ENCODE assay signal across 1 cellular context in the genomic region with DNA sequence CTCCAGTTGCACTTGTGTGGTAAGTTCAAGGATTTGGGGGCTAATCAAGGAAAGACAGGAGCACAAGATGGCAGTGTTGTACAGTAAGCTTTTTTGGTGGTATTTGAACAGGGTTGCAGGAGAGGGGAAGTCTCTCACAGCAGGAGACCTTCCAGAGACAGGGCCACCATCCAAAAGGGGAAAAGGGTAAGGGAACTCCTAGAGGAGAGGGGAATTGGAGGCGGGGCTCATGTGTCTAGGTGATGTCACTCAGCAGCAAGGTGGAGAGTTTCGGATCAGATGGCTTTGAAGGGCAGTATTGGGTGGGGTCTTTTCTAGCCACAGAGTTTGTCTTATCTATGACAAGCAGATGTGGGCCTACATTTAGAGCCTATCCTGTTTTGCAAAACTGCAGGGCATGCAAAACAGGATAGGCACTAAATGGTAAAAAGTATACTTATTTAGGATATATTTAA.
TF ChIP-seq lines count a peak whose summit lies in the region.

No MANE protein-coding gene starts in this region.

TF ChIP-seq in K562, 482 proteins besides CTCF, POLR2A, EP300 and RAD21 (continued from another document and continues in another):
- TF ChIP-seq MAFK (IDR thresholded peaks at IDR 0.05; ENCODE audit: low read length) = peak; percentile 44; the same call in 1 of the 2 replicates
- no peak for TF ChIP-seq PRPF4 (IDR thresholded peaks at IDR 0.05; ENCODE audit: insufficient read depth, low read depth, low read length, poor library complexity, severe bottlenecking)
- no peak for TF ChIP-seq ZKSCAN3 (CRISPR knock-in tag; IDR thresholded peaks at IDR 0.05)
- TF ChIP-seq U2AF1 (optimal IDR thresholded peaks at IDR 0.05; ENCODE audit: low read depth, low read length) = no peak
- TF ChIP-seq HCFC1 (IDR thresholded peaks at IDR 0.05; ENCODE audit: low read depth, low read length) = no peak
- TF ChIP-seq KDM4B (IDR thresholded peaks at IDR 0.05; ENCODE audit: borderline replicate concordance in 2 of 2, low read depth in 1 of 2) = no peak
- TF ChIP-seq, protein P1, sequence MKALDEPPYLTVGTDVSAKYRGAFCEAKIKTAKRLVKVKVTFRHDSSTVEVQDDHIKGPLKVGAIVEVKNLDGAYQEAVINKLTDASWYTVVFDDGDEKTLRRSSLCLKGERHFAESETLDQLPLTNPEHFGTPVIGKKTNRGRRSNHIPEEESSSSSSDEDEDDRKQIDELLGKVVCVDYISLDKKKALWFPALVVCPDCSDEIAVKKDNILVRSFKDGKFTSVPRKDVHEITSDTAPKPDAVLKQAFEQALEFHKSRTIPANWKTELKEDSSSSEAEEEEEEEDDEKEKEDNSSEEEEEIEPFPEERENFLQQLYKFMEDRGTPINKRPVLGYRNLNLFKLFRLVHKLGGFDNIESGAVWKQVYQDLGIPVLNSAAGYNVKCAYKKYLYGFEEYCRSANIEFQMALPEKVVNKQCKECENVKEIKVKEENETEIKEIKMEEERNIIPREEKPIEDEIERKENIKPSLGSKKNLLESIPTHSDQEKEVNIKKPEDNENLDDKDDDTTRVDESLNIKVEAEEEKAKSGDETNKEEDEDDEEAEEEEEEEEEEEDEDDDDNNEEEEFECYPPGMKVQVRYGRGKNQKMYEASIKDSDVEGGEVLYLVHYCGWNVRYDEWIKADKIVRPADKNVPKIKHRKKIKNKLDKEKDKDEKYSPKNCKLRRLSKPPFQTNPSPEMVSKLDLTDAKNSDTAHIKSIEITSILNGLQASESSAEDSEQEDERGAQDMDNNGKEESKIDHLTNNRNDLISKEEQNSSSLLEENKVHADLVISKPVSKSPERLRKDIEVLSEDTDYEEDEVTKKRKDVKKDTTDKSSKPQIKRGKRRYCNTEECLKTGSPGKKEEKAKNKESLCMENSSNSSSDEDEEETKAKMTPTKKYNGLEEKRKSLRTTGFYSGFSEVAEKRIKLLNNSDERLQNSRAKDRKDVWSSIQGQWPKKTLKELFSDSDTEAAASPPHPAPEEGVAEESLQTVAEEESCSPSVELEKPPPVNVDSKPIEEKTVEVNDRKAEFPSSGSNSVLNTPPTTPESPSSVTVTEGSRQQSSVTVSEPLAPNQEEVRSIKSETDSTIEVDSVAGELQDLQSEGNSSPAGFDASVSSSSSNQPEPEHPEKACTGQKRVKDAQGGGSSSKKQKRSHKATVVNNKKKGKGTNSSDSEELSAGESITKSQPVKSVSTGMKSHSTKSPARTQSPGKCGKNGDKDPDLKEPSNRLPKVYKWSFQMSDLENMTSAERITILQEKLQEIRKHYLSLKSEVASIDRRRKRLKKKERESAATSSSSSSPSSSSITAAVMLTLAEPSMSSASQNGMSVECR (CRISPR knock-in tag; IDR thresholded peaks at IDR 0.05) = no peak
- no peak for TF ChIP-seq MYBL2 (IDR thresholded peaks at IDR 0.05; ENCODE audit: low read depth)
- no peak for TF ChIP-seq MYBL2 (CRISPR knock-in tag; IDR thresholded peaks at IDR 0.05; ENCODE audit: borderline replicate concordance)
- TF ChIP-seq GABPB2 (CRISPR knock-in tag; conservative IDR thresholded peaks at IDR 0.05) = no peak
- TF ChIP-seq ZNF696 (CRISPR knock-in tag; conservative IDR thresholded peaks at IDR 0.05) = no peak
- no peak for TF ChIP-seq SETDB1 (IDR thresholded peaks at IDR 0.05; ENCODE audit: low read length)
- TF ChIP-seq ZNF217 (CRISPR knock-in tag; IDR thresholded peaks at IDR 0.05) = no peak
- TF ChIP-seq, protein P2, sequence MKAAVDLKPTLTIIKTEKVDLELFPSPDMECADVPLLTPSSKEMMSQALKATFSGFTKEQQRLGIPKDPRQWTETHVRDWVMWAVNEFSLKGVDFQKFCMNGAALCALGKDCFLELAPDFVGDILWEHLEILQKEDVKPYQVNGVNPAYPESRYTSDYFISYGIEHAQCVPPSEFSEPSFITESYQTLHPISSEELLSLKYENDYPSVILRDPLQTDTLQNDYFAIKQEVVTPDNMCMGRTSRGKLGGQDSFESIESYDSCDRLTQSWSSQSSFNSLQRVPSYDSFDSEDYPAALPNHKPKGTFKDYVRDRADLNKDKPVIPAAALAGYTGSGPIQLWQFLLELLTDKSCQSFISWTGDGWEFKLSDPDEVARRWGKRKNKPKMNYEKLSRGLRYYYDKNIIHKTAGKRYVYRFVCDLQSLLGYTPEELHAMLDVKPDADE (conservative IDR thresholded peaks at IDR 0.05; ENCODE audit: control insufficient read depth, low read depth, low read length) = no peak
- no peak for TF ChIP-seq SAP30 (IDR thresholded peaks at IDR 0.05; ENCODE audit: borderline replicate concordance, insufficient read depth, low read depth, low read length, poor library complexity, severe bottlenecking)
- peak; percentile 17 for TF ChIP-seq TAF9B (IDR thresholded peaks at IDR 0.05; ENCODE audit: partially characterized antibody)
- TF ChIP-seq, protein P3, sequence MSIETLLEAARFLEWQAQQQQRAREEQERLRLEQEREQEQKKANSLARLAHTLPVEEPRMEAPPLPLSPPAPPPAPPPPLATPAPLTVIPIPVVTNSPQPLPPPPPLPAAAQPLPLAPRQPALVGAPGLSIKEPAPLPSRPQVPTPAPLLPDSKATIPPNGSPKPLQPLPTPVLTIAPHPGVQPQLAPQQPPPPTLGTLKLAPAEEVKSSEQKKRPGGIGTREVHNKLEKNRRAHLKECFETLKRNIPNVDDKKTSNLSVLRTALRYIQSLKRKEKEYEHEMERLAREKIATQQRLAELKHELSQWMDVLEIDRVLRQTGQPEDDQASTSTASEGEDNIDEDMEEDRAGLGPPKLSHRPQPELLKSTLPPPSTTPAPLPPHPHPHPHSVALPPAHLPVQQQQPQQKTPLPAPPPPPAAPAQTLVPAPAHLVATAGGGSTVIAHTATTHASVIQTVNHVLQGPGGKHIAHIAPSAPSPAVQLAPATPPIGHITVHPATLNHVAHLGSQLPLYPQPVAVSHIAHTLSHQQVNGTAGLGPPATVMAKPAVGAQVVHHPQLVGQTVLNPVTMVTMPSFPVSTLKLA (conservative IDR thresholded peaks at IDR 0.05) = no peak
- no peak for TF ChIP-seq ZNF699 (CRISPR knock-in tag; IDR thresholded peaks at IDR 0.05; ENCODE audit: insufficient replicate concordance)
- TF ChIP-seq NFE2L1 (tag; IDR thresholded peaks at IDR 0.05; ENCODE audit: borderline replicate concordance, low read depth) = no peak
- TF ChIP-seq ZNF436 (CRISPR knock-in tag; IDR thresholded peaks at IDR 0.05) = no peak
- TF ChIP-seq KLF10 (CRISPR knock-in tag; IDR thresholded peaks at IDR 0.05) = no peak
- TF ChIP-seq FIP1L1 (IDR thresholded peaks at IDR 0.05; ENCODE audit: low read depth, low read length, poor library complexity, severe bottlenecking) = no peak
- peak; percentile 82 for TF ChIP-seq ZEB2 (IDR thresholded peaks at IDR 0.05)
- peak; percentile 82; the same call in 1 of the 2 replicates for TF ChIP-seq ESRRA (IDR thresholded peaks at IDR 0.05; ENCODE audit: borderline replicate concordance, low read depth)
- peak; percentile 95 for TF ChIP-seq SMARCA4 (IDR thresholded peaks at IDR 0.05)
- TF ChIP-seq RB1 (IDR thresholded peaks at IDR 0.05; ENCODE audit: low read depth) = 0 out of 2 replicates have a peak, but pooled peaks have one; percentile 19
- no peak for TF ChIP-seq ZNF644 (tag; IDR thresholded peaks at IDR 0.05; ENCODE audit: low read depth)
- TF ChIP-seq, protein P4, sequence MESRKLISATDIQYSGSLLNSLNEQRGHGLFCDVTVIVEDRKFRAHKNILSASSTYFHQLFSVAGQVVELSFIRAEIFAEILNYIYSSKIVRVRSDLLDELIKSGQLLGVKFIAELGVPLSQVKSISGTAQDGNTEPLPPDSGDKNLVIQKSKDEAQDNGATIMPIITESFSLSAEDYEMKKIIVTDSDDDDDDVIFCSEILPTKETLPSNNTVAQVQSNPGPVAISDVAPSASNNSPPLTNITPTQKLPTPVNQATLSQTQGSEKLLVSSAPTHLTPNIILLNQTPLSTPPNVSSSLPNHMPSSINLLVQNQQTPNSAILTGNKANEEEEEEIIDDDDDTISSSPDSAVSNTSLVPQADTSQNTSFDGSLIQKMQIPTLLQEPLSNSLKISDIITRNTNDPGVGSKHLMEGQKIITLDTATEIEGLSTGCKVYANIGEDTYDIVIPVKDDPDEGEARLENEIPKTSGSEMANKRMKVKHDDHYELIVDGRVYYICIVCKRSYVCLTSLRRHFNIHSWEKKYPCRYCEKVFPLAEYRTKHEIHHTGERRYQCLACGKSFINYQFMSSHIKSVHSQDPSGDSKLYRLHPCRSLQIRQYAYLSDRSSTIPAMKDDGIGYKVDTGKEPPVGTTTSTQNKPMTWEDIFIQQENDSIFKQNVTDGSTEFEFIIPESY (CRISPR knock-in tag; IDR thresholded peaks at IDR 0.05) = no peak
- no peak for TF ChIP-seq MECOM (CRISPR knock-in tag; IDR thresholded peaks at IDR 0.05)
- TF ChIP-seq, protein P5, sequence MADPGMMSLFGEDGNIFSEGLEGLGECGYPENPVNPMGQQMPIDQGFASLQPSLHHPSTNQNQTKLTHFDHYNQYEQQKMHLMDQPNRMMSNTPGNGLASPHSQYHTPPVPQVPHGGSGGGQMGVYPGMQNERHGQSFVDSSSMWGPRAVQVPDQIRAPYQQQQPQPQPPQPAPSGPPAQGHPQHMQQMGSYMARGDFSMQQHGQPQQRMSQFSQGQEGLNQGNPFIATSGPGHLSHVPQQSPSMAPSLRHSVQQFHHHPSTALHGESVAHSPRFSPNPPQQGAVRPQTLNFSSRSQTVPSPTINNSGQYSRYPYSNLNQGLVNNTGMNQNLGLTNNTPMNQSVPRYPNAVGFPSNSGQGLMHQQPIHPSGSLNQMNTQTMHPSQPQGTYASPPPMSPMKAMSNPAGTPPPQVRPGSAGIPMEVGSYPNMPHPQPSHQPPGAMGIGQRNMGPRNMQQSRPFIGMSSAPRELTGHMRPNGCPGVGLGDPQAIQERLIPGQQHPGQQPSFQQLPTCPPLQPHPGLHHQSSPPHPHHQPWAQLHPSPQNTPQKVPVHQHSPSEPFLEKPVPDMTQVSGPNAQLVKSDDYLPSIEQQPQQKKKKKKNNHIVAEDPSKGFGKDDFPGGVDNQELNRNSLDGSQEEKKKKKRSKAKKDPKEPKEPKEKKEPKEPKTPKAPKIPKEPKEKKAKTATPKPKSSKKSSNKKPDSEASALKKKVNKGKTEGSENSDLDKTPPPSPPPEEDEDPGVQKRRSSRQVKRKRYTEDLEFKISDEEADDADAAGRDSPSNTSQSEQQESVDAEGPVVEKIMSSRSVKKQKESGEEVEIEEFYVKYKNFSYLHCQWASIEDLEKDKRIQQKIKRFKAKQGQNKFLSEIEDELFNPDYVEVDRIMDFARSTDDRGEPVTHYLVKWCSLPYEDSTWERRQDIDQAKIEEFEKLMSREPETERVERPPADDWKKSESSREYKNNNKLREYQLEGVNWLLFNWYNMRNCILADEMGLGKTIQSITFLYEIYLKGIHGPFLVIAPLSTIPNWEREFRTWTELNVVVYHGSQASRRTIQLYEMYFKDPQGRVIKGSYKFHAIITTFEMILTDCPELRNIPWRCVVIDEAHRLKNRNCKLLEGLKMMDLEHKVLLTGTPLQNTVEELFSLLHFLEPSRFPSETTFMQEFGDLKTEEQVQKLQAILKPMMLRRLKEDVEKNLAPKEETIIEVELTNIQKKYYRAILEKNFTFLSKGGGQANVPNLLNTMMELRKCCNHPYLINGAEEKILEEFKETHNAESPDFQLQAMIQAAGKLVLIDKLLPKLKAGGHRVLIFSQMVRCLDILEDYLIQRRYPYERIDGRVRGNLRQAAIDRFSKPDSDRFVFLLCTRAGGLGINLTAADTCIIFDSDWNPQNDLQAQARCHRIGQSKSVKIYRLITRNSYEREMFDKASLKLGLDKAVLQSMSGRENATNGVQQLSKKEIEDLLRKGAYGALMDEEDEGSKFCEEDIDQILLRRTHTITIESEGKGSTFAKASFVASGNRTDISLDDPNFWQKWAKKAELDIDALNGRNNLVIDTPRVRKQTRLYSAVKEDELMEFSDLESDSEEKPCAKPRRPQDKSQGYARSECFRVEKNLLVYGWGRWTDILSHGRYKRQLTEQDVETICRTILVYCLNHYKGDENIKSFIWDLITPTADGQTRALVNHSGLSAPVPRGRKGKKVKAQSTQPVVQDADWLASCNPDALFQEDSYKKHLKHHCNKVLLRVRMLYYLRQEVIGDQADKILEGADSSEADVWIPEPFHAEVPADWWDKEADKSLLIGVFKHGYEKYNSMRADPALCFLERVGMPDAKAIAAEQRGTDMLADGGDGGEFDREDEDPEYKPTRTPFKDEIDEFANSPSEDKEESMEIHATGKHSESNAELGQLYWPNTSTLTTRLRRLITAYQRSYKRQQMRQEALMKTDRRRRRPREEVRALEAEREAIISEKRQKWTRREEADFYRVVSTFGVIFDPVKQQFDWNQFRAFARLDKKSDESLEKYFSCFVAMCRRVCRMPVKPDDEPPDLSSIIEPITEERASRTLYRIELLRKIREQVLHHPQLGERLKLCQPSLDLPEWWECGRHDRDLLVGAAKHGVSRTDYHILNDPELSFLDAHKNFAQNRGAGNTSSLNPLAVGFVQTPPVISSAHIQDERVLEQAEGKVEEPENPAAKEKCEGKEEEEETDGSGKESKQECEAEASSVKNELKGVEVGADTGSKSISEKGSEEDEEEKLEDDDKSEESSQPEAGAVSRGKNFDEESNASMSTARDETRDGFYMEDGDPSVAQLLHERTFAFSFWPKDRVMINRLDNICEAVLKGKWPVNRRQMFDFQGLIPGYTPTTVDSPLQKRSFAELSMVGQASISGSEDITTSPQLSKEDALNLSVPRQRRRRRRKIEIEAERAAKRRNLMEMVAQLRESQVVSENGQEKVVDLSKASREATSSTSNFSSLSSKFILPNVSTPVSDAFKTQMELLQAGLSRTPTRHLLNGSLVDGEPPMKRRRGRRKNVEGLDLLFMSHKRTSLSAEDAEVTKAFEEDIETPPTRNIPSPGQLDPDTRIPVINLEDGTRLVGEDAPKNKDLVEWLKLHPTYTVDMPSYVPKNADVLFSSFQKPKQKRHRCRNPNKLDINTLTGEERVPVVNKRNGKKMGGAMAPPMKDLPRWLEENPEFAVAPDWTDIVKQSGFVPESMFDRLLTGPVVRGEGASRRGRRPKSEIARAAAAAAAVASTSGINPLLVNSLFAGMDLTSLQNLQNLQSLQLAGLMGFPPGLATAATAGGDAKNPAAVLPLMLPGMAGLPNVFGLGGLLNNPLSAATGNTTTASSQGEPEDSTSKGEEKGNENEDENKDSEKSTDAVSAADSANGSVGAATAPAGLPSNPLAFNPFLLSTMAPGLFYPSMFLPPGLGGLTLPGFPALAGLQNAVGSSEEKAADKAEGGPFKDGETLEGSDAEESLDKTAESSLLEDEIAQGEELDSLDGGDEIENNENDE (IDR thresholded peaks at IDR 0.05; ENCODE audit: low read depth, low read length) = no peak
- TF ChIP-seq, protein P6, sequence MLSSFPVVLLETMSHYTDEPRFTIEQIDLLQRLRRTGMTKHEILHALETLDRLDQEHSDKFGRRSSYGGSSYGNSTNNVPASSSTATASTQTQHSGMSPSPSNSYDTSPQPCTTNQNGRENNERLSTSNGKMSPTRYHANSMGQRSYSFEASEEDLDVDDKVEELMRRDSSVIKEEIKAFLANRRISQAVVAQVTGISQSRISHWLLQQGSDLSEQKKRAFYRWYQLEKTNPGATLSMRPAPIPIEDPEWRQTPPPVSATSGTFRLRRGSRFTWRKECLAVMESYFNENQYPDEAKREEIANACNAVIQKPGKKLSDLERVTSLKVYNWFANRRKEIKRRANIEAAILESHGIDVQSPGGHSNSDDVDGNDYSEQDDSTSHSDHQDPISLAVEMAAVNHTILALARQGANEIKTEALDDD (IDR thresholded peaks at IDR 0.05) = no peak
- TF ChIP-seq, protein P7, sequence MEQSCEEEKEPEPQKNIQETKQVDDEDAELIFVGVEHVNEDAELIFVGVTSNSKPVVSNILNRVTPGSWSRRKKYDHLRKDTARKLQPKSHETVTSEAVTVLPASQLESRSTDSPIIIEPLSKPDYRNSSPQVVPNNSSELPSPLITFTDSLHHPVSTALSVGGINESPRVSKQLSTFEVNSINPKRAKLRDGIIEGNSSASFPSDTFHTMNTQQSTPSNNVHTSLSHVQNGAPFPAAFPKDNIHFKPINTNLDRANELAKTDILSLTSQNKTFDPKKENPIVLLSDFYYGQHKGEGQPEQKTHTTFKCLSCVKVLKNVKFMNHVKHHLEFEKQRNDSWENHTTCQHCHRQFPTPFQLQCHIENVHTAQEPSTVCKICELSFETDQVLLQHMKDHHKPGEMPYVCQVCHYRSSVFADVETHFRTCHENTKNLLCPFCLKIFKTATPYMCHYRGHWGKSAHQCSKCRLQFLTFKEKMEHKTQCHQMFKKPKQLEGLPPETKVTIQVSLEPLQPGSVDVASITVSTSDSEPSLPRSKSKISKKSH (CRISPR knock-in tag; IDR thresholded peaks at IDR 0.05) = no peak
